In the genomic region with DNA sequence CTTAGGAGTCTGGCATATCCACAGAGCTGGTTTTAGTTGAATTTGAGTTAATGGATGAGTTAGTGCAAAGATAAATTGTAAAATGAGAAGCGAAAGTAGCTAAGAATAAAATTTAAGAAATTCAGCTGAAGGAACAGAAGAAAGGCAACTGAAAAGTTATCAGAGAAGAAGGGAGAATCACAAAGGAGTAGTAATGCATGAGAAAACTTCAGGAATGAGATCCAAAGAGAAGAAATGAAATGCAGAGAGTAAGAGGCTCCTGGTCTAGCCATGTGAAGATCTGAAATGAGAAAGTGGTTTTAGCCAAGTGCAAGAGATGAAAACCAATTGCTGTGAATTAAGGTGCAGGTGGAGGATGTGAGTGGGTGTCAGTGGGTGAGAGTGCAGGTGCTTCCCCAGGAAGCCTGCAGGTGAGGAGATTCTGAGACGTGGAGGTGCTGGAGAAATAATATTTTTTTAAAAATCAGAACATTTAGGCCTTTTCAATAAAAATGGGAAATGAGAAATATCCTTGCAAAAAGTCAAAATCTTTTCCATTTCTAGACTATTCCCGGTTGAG, we compare ENCODE assay signal across 13 cellular contexts. TPM values are rescaled to one million over a fixed set of nuclear protein-coding genes. Genes with fewer than 3 reads are reported as not detected.
DNase-seq lines count a peak whose midpoint lies in the region; ATAC-seq, FAIRE-seq and TF ChIP-seq lines count a peak whose summit lies in the region.
"Had no signal": no experiment of that assay in that cellular context is flagged by ENCODE, and none has a peak within 500 bp of the region (broad histone marks: within the 10 kb centered on the region; RNA-seq: fewer than 3 reads in every experiment).

No MANE protein-coding gene starts in this region.

- intact Hi-C loops in pancreas (cut with DNase I) (no loop called here), psoas muscle (cut with DNase I) (loop anchor here in 1 of 2 donors (5.0 kb wide), 1 partner anchor 631 kb away; no protein-coding TSS in a partner anchor)

- H3K4me3 Mint-ChIP-seq in type B pancreatic cell (no peak overlapping the region), nephron progenitor cell (no peak overlapping the region)

- no peaks in the 10 kb centered on the region for H3K27me3 ChIP-seq in Peyer's patch
- no peaks in the 10 kb centered on the region for H3K27me3 ChIP-seq in pancreas
- no peaks in the 10 kb centered on the region for H3K27me3 ChIP-seq in psoas muscle (ENCODE audit: insufficient read depth in 3 of 3, low read length in 2 of 3)

- H3K27ac ChIP-seq in Peyer's patch (peak overlapping the region in 1 of 4 donors; percentile 52), pancreas (no peak overlapping the region), psoas muscle (no peak overlapping the region)

- H3K4me3 ChIP-seq in GM08714 (ENCODE audit: low read length) (peak overlapping the region; percentile 15; the same call in 1 of the 2 replicates), Peyer's patch (no peak overlapping the region), pancreas (no peak overlapping the region), psoas muscle (no peak overlapping the region)

- FAIRE-seq in pancreas (lab: Jason Lieb, UNC), result no peak

- H3K9me3 Mint-ChIP-seq in type B pancreatic cell (no peaks in the 10 kb centered on the region), nephron progenitor cell (no peaks in the 10 kb centered on the region)
- H3K9me3 Mint-ChIP-seq: activated naive CD4-positive, alpha-beta T cell treated with anti-CD3 and anti-CD28 coated beads, Interleukin-2, amount 50 U/mL, for 72 hours had no signal

- TF ChIP-seq CTCF in Peyer's patch (IDR thresholded peaks at IDR 0.05), result no peak
- TF ChIP-seq CTCF in type B pancreatic cell (conservative IDR thresholded peaks at IDR 0.05), result no peak
- TF ChIP-seq CTCF in pancreas (IDR thresholded peaks at IDR 0.05), result no peak
- TF ChIP-seq CTCF in nephron progenitor cell (IDR thresholded peaks at IDR 0.05), result no peak
- no peak for TF ChIP-seq CTCF in psoas muscle (IDR thresholded peaks at IDR 0.05)

- H3K4me1 ChIP-seq in Peyer's patch, result peaks cover 0 to 17% (median 4%) of the 10 kb centered on the region in 4 donors
- peaks cover 9 to 10% (median 9%) of the 10 kb centered on the region in 3 donors for H3K4me1 ChIP-seq in pancreas
- no peaks in the 10 kb centered on the region for H3K4me1 ChIP-seq in psoas muscle

- peaks cover 18% of the 10 kb centered on the region for H3K4me1 Mint-ChIP-seq in type B pancreatic cell (ENCODE audit: unreplicated experiment)
- H3K4me1 Mint-ChIP-seq in nephron progenitor cell, result peaks cover 17% of the 10 kb centered on the region

- H3K36me3 Mint-ChIP-seq in type B pancreatic cell, result peaks cover 4% of the 10 kb centered on the region
- peaks cover 3% of the 10 kb centered on the region for H3K36me3 Mint-ChIP-seq in nephron progenitor cell (ENCODE audit: low read depth)

- TF ChIP-seq POLR2A in Peyer's patch (IDR thresholded peaks at IDR 0.05), result no peak

- DNase-seq in Peyer's patch (peak in 2 of 3 donors; percentile 58 to 68), type B pancreatic cell (ENCODE audit: extremely low spot score, unreplicated experiment) (no peak), pancreas (no peak), nephron progenitor cell (no peak), psoas muscle (no peak)
- DNase-seq: activated CD4-positive, alpha-beta T cell treated with anti-CD3 and anti-CD28 coated beads for 1 hour; glutamatergic neuron; NCI-H1417 had no signal

- H3K27me3 Mint-ChIP-seq in type B pancreatic cell (peaks cover 4% of the 10 kb centered on the region), nephron progenitor cell (ENCODE audit: low read depth, poor library complexity) (peaks cover 4% of the 10 kb centered on the region)

- H3K36me3 ChIP-seq in Peyer's patch (no peaks in the 10 kb centered on the region), pancreas (no peaks in the 10 kb centered on the region), psoas muscle (ENCODE audit: insufficient read depth in 1 of 2, low read depth in 1 of 2) (no peaks in the 10 kb centered on the region)

- H3K9me3 ChIP-seq in Peyer's patch (no peaks in the 10 kb centered on the region), pancreas (no peaks in the 10 kb centered on the region), psoas muscle (no peaks in the 10 kb centered on the region)

- 85 to 94% methylated on average over 3 of the region's 3 CpGs for WGBS in pancreas, 2 donors
- 74 to 78% (median 78%) methylated on average over 3 of the region's 3 CpGs for WGBS in psoas muscle, 3 donors

- H3K27ac Mint-ChIP-seq in type B pancreatic cell (no peak overlapping the region), nephron progenitor cell (no peak overlapping the region)
- H3K27ac Mint-ChIP-seq: activated naive CD4-positive, alpha-beta T cell treated with anti-CD3 and anti-CD28 coated beads, Interleukin-2, amount 50 U/mL, for 72 hours had no signal

- ATAC-seq in GM19023 (IDR thresholded peaks at IDR 0.05; ENCODE audit: unreplicated experiment) (peak; percentile 36), HG02759 (IDR thresholded peaks at IDR 0.05; ENCODE audit: unreplicated experiment) (peak; percentile 56), pancreas (no peak), psoas muscle (no peak)
- ATAC-seq: sciatic nerve had no signal

RNA-seq across cellular contexts. Expression of gene KBTBD8, which starts 18.5 kb away (rescaled TPM):
- total RNA-seq in Peyer's patch (1 to 10 TPM; 1.1 to 7.0 (median 3.7) TPM), type B pancreatic cell (ENCODE audit: low replicate concordance) (4.8 and 5.6 TPM in 2 replicates), pancreas (1 to 10 TPM in 2 of 6 donors, under 1 TPM in 4; 0.20 to 1.7 (median 0.80) TPM), psoas muscle (1 to 10 TPM; 3.2 to 8.5 (median 6.9) TPM)
- polyA plus RNA-seq in pancreas (under 1 TPM; 0.23 to 0.33 TPM), psoas muscle (10 to 100 TPM in 1 of 3 donors, 1 to 10 TPM in 2; 1.8 to 11.2 (median 3.0) TPM)

Comparison
In these comparisons a context has a peak if more than half of its experiments do, and no peak if none do; other contexts are left out.
1. ATAC-seq: peak in GM19023 (single experiment) and HG02759 (single experiment); none in pancreas (0 of 4) and psoas muscle (0 of 4).
2. DNase-seq: peak in Peyer's patch (2 of 3); none in type B pancreatic cell (single experiment), pancreas (0 of 6), nephron progenitor cell (single experiment) and psoas muscle (0 of 2).